Comparison of ENCODE assay signal across 8 cellular contexts in genomic region chr7:19708397-19709248, GRCh38. TPM values are rescaled to one million over a fixed set of nuclear protein-coding genes. Genes with fewer than 3 reads are reported as not detected.
DNase-seq lines count a peak whose midpoint lies in the region; ATAC-seq and TF ChIP-seq lines count a peak whose summit lies in the region.

Gene POLR1F (minus strand): TSS chr7:19709037. CDS start chr7:19709016, 21 bp downstream.

- intact Hi-C loops in activated T-helper 1 cell treated with anti-CD3 and anti-CD28 coated beads, Interleukin-12 subunit alpha, Interleukin-12 subunit beta, Interleukin-2, Interleukin-4 antibody, amounts not matched to agents 30 ng/mL and 10 ng/mL and 1 ng/mL, durations not matched to agents 14 hours and 24 hours and 36 hours (cut with micrococcal nuclease), result loop anchor here (1.0 to 5.0 kb wide), 4 partner anchors 622 to 1756 kb away; partner anchors contain the start of gene ITGB8
- intact Hi-C loops in naive thymus-derived CD4-positive, alpha-beta T cell (cut with micrococcal nuclease), result loop anchor here (1.0 to 10.0 kb wide), 8 partner anchors 46 to 1774 kb away; partner anchors contain the start of gene SNX13 (in 1 of the 2)

- H3K4me2 ChIP-seq in GM23338 (peak within 1 kb of the TSS; percentile 98), fibroblast of lung (ENCODE audit: extremely low read depth, insufficient read depth, low read length) (peak within 1 kb of the TSS; percentile 89)

- H3K27ac Mint-ChIP-seq in GM23338, result peak within 1 kb of the TSS; percentile 95
- peak within 1 kb of the TSS; percentile 89 for H3K27ac Mint-ChIP-seq in activated T-helper 1 cell treated with anti-CD3 and anti-CD28 coated beads, Interleukin-12 subunit alpha, Interleukin-12 subunit beta, Interleukin-2, Interleukin-4 antibody, amounts not matched to agents 30 ng/mL and 10 ng/mL and 1 ng/mL, durations not matched to agents 14 hours and 24 hours and 36 hours
- H3K27ac Mint-ChIP-seq in naive thymus-derived CD4-positive, alpha-beta T cell, result peak within 1 kb of the TSS; percentile 89 to 98 (median 95)
- peak within 1 kb of the TSS; percentile 96 for H3K27ac Mint-ChIP-seq in stimulated activated naive B cell treated with anti-CD40 and anti-IgM and Interleukin-4, amounts not matched to agents 10 μg/mL and 1 μg/mL and 100 μg/mL, for 72 hours

- H3K27ac ChIP-seq in GM23338 (ENCODE audit: low read depth) (peak within 1 kb of the TSS; percentile 62; the same call in 1 of the 2 replicates), fibroblast of lung (ENCODE audit: insufficient read depth, low read length) (peak within 1 kb of the TSS; percentile 93)
- H3K27ac ChIP-seq in naive thymus-derived CD4-positive, alpha-beta T cell (ENCODE audit: low read depth, low read length), result peak within 1 kb of the TSS; percentile 77

- H3K9me2 ChIP-seq in GM23338 (ENCODE audit: insufficient read depth), result no peaks in the 10 kb centered on the region

- H3K36me3 ChIP-seq in GM23338 (ENCODE audit: insufficient read depth), result no peaks in the 10 kb centered on the region
- no peaks in the 10 kb centered on the region for H3K36me3 ChIP-seq in fibroblast of lung (ENCODE audit: control insufficient read depth, insufficient read depth, low read length)
- H3K36me3 ChIP-seq in naive thymus-derived CD4-positive, alpha-beta T cell (ENCODE audit: control insufficient read depth in 2 of 3, insufficient read depth in 3 of 3, low read length in 3 of 3), result no peaks in the 10 kb centered on the region

- H3K4me3 Mint-ChIP-seq in GM23338, result peak within 1 kb of the TSS; percentile 99
- peak within 1 kb of the TSS; percentile 98 for H3K4me3 Mint-ChIP-seq in activated T-helper 1 cell treated with anti-CD3 and anti-CD28 coated beads, Interleukin-12 subunit alpha, Interleukin-12 subunit beta, Interleukin-2, Interleukin-4 antibody, amounts not matched to agents 30 ng/mL and 10 ng/mL and 1 ng/mL, durations not matched to agents 14 hours and 24 hours and 36 hours
- H3K4me3 Mint-ChIP-seq in naive thymus-derived CD4-positive, alpha-beta T cell, result peak within 1 kb of the TSS; percentile 95 to 99 (median 97)
- peak within 1 kb of the TSS; percentile 96 to 97 for H3K4me3 Mint-ChIP-seq in stimulated activated naive B cell treated with anti-CD40 and anti-IgM and Interleukin-4, amounts not matched to agents 10 μg/mL and 1 μg/mL and 100 μg/mL, for 72 hours

- H3K79me2 ChIP-seq in GM23338 (replicated peaks; ENCODE audit: insufficient read depth) (peaks cover 50% of the 10 kb centered on the region), fibroblast of lung (ENCODE audit: control insufficient read depth, insufficient read depth, low read length) (peaks cover 35% of the 10 kb centered on the region)

- no peaks in the 10 kb centered on the region for H3K36me3 Mint-ChIP-seq in GM23338 (ENCODE audit: low read depth)
- peaks cover 9% of the 10 kb centered on the region for H3K36me3 Mint-ChIP-seq in activated T-helper 1 cell treated with anti-CD3 and anti-CD28 coated beads, Interleukin-12 subunit alpha, Interleukin-12 subunit beta, Interleukin-2, Interleukin-4 antibody, amounts not matched to agents 30 ng/mL and 10 ng/mL and 1 ng/mL, durations not matched to agents 14 hours and 24 hours and 36 hours (ENCODE audit: low read depth)
- peaks cover 0 to 5% (median 0%) of the 10 kb centered on the region in 5 donors for H3K36me3 Mint-ChIP-seq in naive thymus-derived CD4-positive, alpha-beta T cell
- peaks cover 0 to 4% of the 10 kb centered on the region in 2 donors for H3K36me3 Mint-ChIP-seq in stimulated activated naive B cell treated with anti-CD40 and anti-IgM and Interleukin-4, amounts not matched to agents 10 μg/mL and 1 μg/mL and 100 μg/mL, for 72 hours

- no peaks in the 10 kb centered on the region for H3K9me3 ChIP-seq in fibroblast of lung (ENCODE audit: control insufficient read depth, insufficient read depth, low read depth, low read length)
- H3K9me3 ChIP-seq in naive thymus-derived CD4-positive, alpha-beta T cell (ENCODE audit: control insufficient read depth in 2 of 3, low read length in 3 of 3), result no peaks in the 10 kb centered on the region

- H3K4me3 ChIP-seq in GM23338 (peak within 1 kb of the TSS; percentile 97), fibroblast of lung (replicated peaks in 1 of 4; ENCODE audit: control extremely low read depth in 1 of 4, insufficient read depth in 1 of 4, low read depth in 3 of 4, low read length in 4 of 4) (peak within 1 kb of the TSS; percentile 92 to 100 (median 98))
- peak within 1 kb of the TSS; percentile 70 for H3K4me3 ChIP-seq in naive thymus-derived CD4-positive, alpha-beta T cell (ENCODE audit: low read length)

- peak within 1 kb of the TSS; percentile 92 for H3K9ac ChIP-seq in fibroblast of lung (ENCODE audit: insufficient read depth, low read length)

- H3K4me1 Mint-ChIP-seq in GM23338, result peaks cover 33% of the 10 kb centered on the region
- peaks cover 40% of the 10 kb centered on the region for H3K4me1 Mint-ChIP-seq in activated T-helper 1 cell treated with anti-CD3 and anti-CD28 coated beads, Interleukin-12 subunit alpha, Interleukin-12 subunit beta, Interleukin-2, Interleukin-4 antibody, amounts not matched to agents 30 ng/mL and 10 ng/mL and 1 ng/mL, durations not matched to agents 14 hours and 24 hours and 36 hours (ENCODE audit: low read depth)
- peaks cover 31 to 66% (median 57%) of the 10 kb centered on the region in 7 donors for H3K4me1 Mint-ChIP-seq in naive thymus-derived CD4-positive, alpha-beta T cell
- H3K4me1 Mint-ChIP-seq in stimulated activated naive B cell treated with anti-CD40 and anti-IgM and Interleukin-4, amounts not matched to agents 10 μg/mL and 1 μg/mL and 100 μg/mL, for 72 hours, result peaks cover 25 to 40% of the 10 kb centered on the region in 2 donors

- DNase-seq in ELF-1 (ENCODE audit: low read depth, low spot score), result peak; percentile 99
- peak; percentile 97 for DNase-seq in GM23338 (ENCODE audit: low spot score)
- peak; percentile 97 for DNase-seq in LHCN-M2 (ENCODE audit: low read depth)
- DNase-seq in RPMI7951 (ENCODE audit: low read depth), result peak; percentile 96
- DNase-seq in activated T-helper 1 cell treated with anti-CD3 and anti-CD28 coated beads, Interleukin-12 subunit alpha, Interleukin-12 subunit beta, Interleukin-2, Interleukin-4 antibody, amounts not matched to agents 30 ng/mL and 10 ng/mL and 1 ng/mL, durations not matched to agents 14 hours and 24 hours and 36 hours (ENCODE audit: low spot score), result peak; percentile 93
- peak; percentile 92 to 95 for DNase-seq in fibroblast of lung (ENCODE audit: low read depth in 2 of 2)
- peak; percentile 84 to 97 (median 95) for DNase-seq in naive thymus-derived CD4-positive, alpha-beta T cell
- DNase-seq in stimulated activated naive B cell treated with anti-CD40 and anti-IgM and Interleukin-4, amounts not matched to agents 10 μg/mL and 1 μg/mL and 100 μg/mL, for 72 hours, result peak; percentile 95

- H3K4me1 ChIP-seq in GM23338 (ENCODE audit: insufficient read depth), result peaks cover 19% of the 10 kb centered on the region
- H3K4me1 ChIP-seq in fibroblast of lung (ENCODE audit: control insufficient read depth, extremely low read depth, insufficient read depth, low read length), result no peaks in the 10 kb centered on the region
- H3K4me1 ChIP-seq in naive thymus-derived CD4-positive, alpha-beta T cell (ENCODE audit: control insufficient read depth in 2 of 2, insufficient read depth in 2 of 2, low read length in 2 of 2), result peaks cover 19 to 23% of the 10 kb centered on the region in 2 donors

- H3K9me3 Mint-ChIP-seq in GM23338, result no peaks in the 10 kb centered on the region
- H3K9me3 Mint-ChIP-seq in activated T-helper 1 cell treated with anti-CD3 and anti-CD28 coated beads, Interleukin-12 subunit alpha, Interleukin-12 subunit beta, Interleukin-2, Interleukin-4 antibody, amounts not matched to agents 30 ng/mL and 10 ng/mL and 1 ng/mL, durations not matched to agents 14 hours and 24 hours and 36 hours, result no peaks in the 10 kb centered on the region
- H3K9me3 Mint-ChIP-seq in naive thymus-derived CD4-positive, alpha-beta T cell, result no peaks in the 10 kb centered on the region
- no peaks in the 10 kb centered on the region for H3K9me3 Mint-ChIP-seq in stimulated activated naive B cell treated with anti-CD40 and anti-IgM and Interleukin-4, amounts not matched to agents 10 μg/mL and 1 μg/mL and 100 μg/mL, for 72 hours

- CTCF ChIA-PET in naive thymus-derived CD4-positive, alpha-beta T cell (lab: Charles Lee), result interaction anchor here (1.1 to 2.1 kb wide), 5 partner anchors 8 to 890 kb away, joined by 4 to 8 read pairs (median 4); no protein-coding TSS in a partner anchor

- H2AFZ ChIP-seq in GM23338, result peak within 1 kb of the TSS; percentile 93
- peak within 1 kb of the TSS; percentile 98 for H2AFZ ChIP-seq in fibroblast of lung (ENCODE audit: low read length)

- no peaks in the 10 kb centered on the region for H3K27me3 ChIP-seq in GM23338 (ENCODE audit: insufficient read depth)
- no peaks in the 10 kb centered on the region for H3K27me3 ChIP-seq in fibroblast of lung (ENCODE audit: control insufficient read depth, insufficient read depth, low read length)
- H3K27me3 ChIP-seq in naive thymus-derived CD4-positive, alpha-beta T cell (ENCODE audit: control insufficient read depth in 2 of 2, insufficient read depth in 2 of 2, low read length in 2 of 2), result no peaks in the 10 kb centered on the region

- H3K27me3 Mint-ChIP-seq in GM23338 (ENCODE audit: insufficient read depth, low read depth, poor library complexity), result peaks cover 3% of the 10 kb centered on the region
- H3K27me3 Mint-ChIP-seq in activated T-helper 1 cell treated with anti-CD3 and anti-CD28 coated beads, Interleukin-12 subunit alpha, Interleukin-12 subunit beta, Interleukin-2, Interleukin-4 antibody, amounts not matched to agents 30 ng/mL and 10 ng/mL and 1 ng/mL, durations not matched to agents 14 hours and 24 hours and 36 hours (ENCODE audit: insufficient read depth), result peaks cover 3% of the 10 kb centered on the region
- H3K27me3 Mint-ChIP-seq in naive thymus-derived CD4-positive, alpha-beta T cell, result peaks cover 0 to 5% (median 0%) of the 10 kb centered on the region in 5 donors
- H3K27me3 Mint-ChIP-seq in stimulated activated naive B cell treated with anti-CD40 and anti-IgM and Interleukin-4, amounts not matched to agents 10 μg/mL and 1 μg/mL and 100 μg/mL, for 72 hours, result no peaks in the 10 kb centered on the region

- TF ChIP-seq CTCF in GM23338 (conservative IDR thresholded peaks at IDR 0.05; ENCODE audit: low read depth in 2 of 2), result peak; percentile 86 to 92
- TF ChIP-seq CTCF in fibroblast of lung (conservative IDR thresholded peaks at IDR 0.05 in 1 of 2, IDR thresholded peaks at IDR 0.05 in 1 of 2; ENCODE audit: low read depth in 1 of 2, low read length in 2 of 2), result peak; percentile 91 to 97

- ATAC-seq in GM23338, result peak; percentile 95
- peak; percentile 98 for ATAC-seq in naive thymus-derived CD4-positive, alpha-beta T cell
- peak; percentile 99 for ATAC-seq in stimulated activated naive B cell treated with anti-CD40 and anti-IgM and Interleukin-4, amounts not matched to agents 10 μg/mL and 1 μg/mL and 100 μg/mL, for 72 hours (replicated peaks)

- H4K20me1 ChIP-seq in GM23338 (replicated peaks; ENCODE audit: insufficient read depth) (peaks cover 7% of the 10 kb centered on the region; the same call in 1 of the 2 replicates), fibroblast of lung (ENCODE audit: control insufficient read depth, extremely low read depth, insufficient read depth, low read length) (no peaks in the 10 kb centered on the region)

- POLR2A ChIA-PET in naive thymus-derived CD4-positive, alpha-beta T cell (lab: Charles Lee), result interaction anchor here (0.6 to 0.9 kb wide), 2 partner anchors 9 to 1087 kb away, joined by 3 to 5 read pairs; no protein-coding TSS in a partner anchor

- no peaks in the 10 kb centered on the region for H3F3A ChIP-seq in GM23338 (replicated peaks; ENCODE audit: low read depth)

RNA-seq across cellular contexts. Expression of gene POLR1F, which starts in this region (rescaled TPM):
- 35.2 and 38.1 TPM in 2 replicates for total RNA-seq in GM23338 (2014; rRNA removed; shearing (Covaris generic))
- polyA plus RNA-seq in GM23338 (2016; fragmentation: Nextera tagmentation; extraction: Ambion mirVana), result 89.3 and 99.9 TPM in 2 replicates
- 34.8 and 35.8 TPM in 2 replicates for total RNA-seq in LHCN-M2 (2014; rRNA removed)
- polyA plus RNA-seq in LHCN-M2 (2012), result 7.1 TPM
- total RNA-seq in RPMI7951 (2014; rRNA removed; shearing (Covaris generic)), result 29.5 and 38.8 TPM in 2 replicates
- 41.1 and 42.0 TPM in 2 replicates for total RNA-seq in activated T-helper 1 cell treated with anti-CD3 and anti-CD28 coated beads, Interleukin-12 subunit alpha, Interleukin-12 subunit beta, Interleukin-2, Interleukin-4 antibody, amounts not matched to agents 30 ng/mL and 10 ng/mL and 1 ng/mL, durations not matched to agents 14 hours and 24 hours and 36 hours
- 16.9 and 21.3 TPM in 2 replicates for total RNA-seq in fibroblast of lung
- polyA plus RNA-seq in fibroblast of lung, result 20.5 and 21.6 TPM in 2 replicates
- 10.5 and 14.3 TPM in 2 replicates for polyA plus RNA-seq in fibroblast of lung (2012)
- polyA minus RNA-seq in fibroblast of lung (ENCODE audit: low replicate concordance), result 3.4 and 3.9 TPM in 2 replicates
- 10 to 100 TPM; 11.8 to 27.3 (median 19.0) TPM for total RNA-seq in naive thymus-derived CD4-positive, alpha-beta T cell
- polyA plus RNA-seq in naive thymus-derived CD4-positive, alpha-beta T cell, result 10 to 100 TPM; 30.9 to 40.1 TPM

Comparison
In these comparisons a context has a peak if more than half of its experiments do, and no peak if none do; other contexts are left out.
1. Peak in every context shown above with its lines: DNase-seq, ATAC-seq, H3K4me3 ChIP-seq and H3K27ac ChIP-seq.